29 cellular contexts compared by ENCODE assay signal in genomic region chr10:84412482-84412881, GRCh38.
"Had no signal": no experiment of that assay in that cellular context is flagged by ENCODE, and none has a peak within 500 bp of the region (broad histone marks: within the 10 kb centered on the region; RNA-seq: fewer than 3 reads in every experiment).

No MANE protein-coding gene starts in this region.

- H3K36me3 ChIP-seq: adrenal gland had no signal

- H3K27ac Mint-ChIP-seq: activated CD4-positive, alpha-beta memory T cell treated with anti-CD3 and anti-CD28 coated beads, Interleukin-2, amount 10 ng/mL, durations not matched to agents 7 days and 5 days; activated naive CD4-positive, alpha-beta T cell treated with anti-CD3 and anti-CD28 coated beads, Interleukin-2, amount 10 ng/mL, durations not matched to agents 7 days and 5 days; activated naive CD8-positive, alpha-beta T cell treated with anti-CD3 and anti-CD28 coated beads, Interleukin-2, amount 10 ng/mL, durations not matched to agents 7 days and 5 days; activated T-helper 17 cell treated with anti-CD3 and anti-CD28 coated beads, Interleukin-2, amount 50 U/mL, for 72 hours; IgD-negative memory B cell had no signal

- ATAC-seq: activated T-helper 17 cell treated with anti-CD3 and anti-CD28 coated beads, Interleukin-2, amount 50 U/mL, for 72 hours; Panc1; Right ventricle myocardium inferior had no signal

- H3K4me1 ChIP-seq: adrenal gland had no signal

- H3K27me3 ChIP-seq: adrenal gland, MG63 had no signal

- H3K4me3 ChIP-seq: adrenal gland, MG63, SK-N-MC had no signal

- H3K4me3 Mint-ChIP-seq: activated CD4-positive, alpha-beta memory T cell treated with anti-CD3 and anti-CD28 coated beads, Interleukin-2, amount 10 ng/mL, durations not matched to agents 7 days and 5 days; activated naive CD4-positive, alpha-beta T cell treated with anti-CD3 and anti-CD28 coated beads, Interleukin-2, amount 10 ng/mL, durations not matched to agents 7 days and 5 days; activated naive CD8-positive, alpha-beta T cell treated with anti-CD3 and anti-CD28 coated beads, Interleukin-2, amount 10 ng/mL, durations not matched to agents 7 days and 5 days; activated T-helper 17 cell treated with anti-CD3 and anti-CD28 coated beads, Interleukin-2, amount 50 U/mL, for 72 hours had no signal

- DNase-seq: activated CD4-positive, alpha-beta memory T cell treated with anti-CD3 and anti-CD28 coated beads, Interleukin-2, amount 10 ng/mL, durations not matched to agents 7 days and 5 days; activated CD4-positive, alpha-beta T cell treated with anti-CD3 and anti-CD28 coated beads, Interleukin-2, amount 50 U/mL, for 1 hour; activated CD4-positive, CD25-positive, alpha-beta regulatory T cell; activated gamma-delta T cell; activated naive CD4-positive, alpha-beta T cell treated with anti-CD3 and anti-CD28 coated beads, Interleukin-2, amount 10 ng/mL, durations not matched to agents 7 days and 5 days; activated naive CD8-positive, alpha-beta T cell treated with anti-CD3 and anti-CD28 coated beads, Interleukin-2, amount 10 ng/mL, durations not matched to agents 7 days and 5 days; activated T-cell treated with anti-CD3 and anti-CD28 coated beads, Interleukin-2, amount 50 U/mL, for 48 hours; adrenal gland; anterior cingulate cortex; cerebellar nuclear complex; MG63; MV-4-11; NCI-H1092 treated with DMSO at 0.1 percent for 48 hours; NCI-H1436; NCI-H1694 treated with DMSO at 0.1 percent for 48 hours; NCI-H2029 treated with DMSO at 0.1 percent for 48 hours; NCI-H2227 treated with DMSO at 0.1 percent for 48 hours; NCI-H446 treated with DMSO at 0.1 percent for 48 hours; NCI-H526 treated with DMSO at 0.1 percent for 48 hours; NCI-H82; OCI-M1; RPMI8226; T-helper 1 cell had no signal

- H3K27ac ChIP-seq: adrenal gland, SK-N-MC, VCaP had no signal

- H3K27me3 Mint-ChIP-seq: activated CD4-positive, alpha-beta memory T cell treated with anti-CD3 and anti-CD28 coated beads, Interleukin-2, amount 10 ng/mL, durations not matched to agents 7 days and 5 days; activated naive CD4-positive, alpha-beta T cell treated with anti-CD3 and anti-CD28 coated beads, Interleukin-2, amount 10 ng/mL, durations not matched to agents 7 days and 5 days; activated naive CD8-positive, alpha-beta T cell treated with anti-CD3 and anti-CD28 coated beads, Interleukin-2, amount 10 ng/mL, durations not matched to agents 7 days and 5 days; activated T-helper 17 cell treated with anti-CD3 and anti-CD28 coated beads, Interleukin-2, amount 50 U/mL, for 72 hours; IgD-negative memory B cell had no signal
